ENCODE assay signal across 8 cellular contexts in genomic region chr19:47779524-47780214, GRCh38. TPM values are rescaled to one million over a fixed set of nuclear protein-coding genes. Genes with fewer than 3 reads are reported as not detected.
A peak's percentile ranks its signal among the peaks of the same experiment; 100 is the strongest.
DNase-seq lines count a peak whose midpoint lies in the region; ATAC-seq and TF ChIP-seq lines count a peak whose summit lies in the region.

No MANE protein-coding gene starts in this region.

- peak overlapping the region; percentile 95 for H3K4me3 Mint-ChIP-seq in stimulated activated memory B cell treated with anti-CD40 and anti-IgM and Interleukin-4, amounts not matched to agents 10 μg/mL and 1 μg/mL and 100 μg/mL, for 72 hours

- no peaks in the 10 kb centered on the region for H3K27me3 Mint-ChIP-seq in stimulated activated memory B cell treated with anti-CD40 and anti-IgM and Interleukin-4, amounts not matched to agents 10 μg/mL and 1 μg/mL and 100 μg/mL, for 72 hours

- no peak for ATAC-seq in stimulated activated memory B cell treated with anti-CD40 and anti-IgM and Interleukin-4, amounts not matched to agents 10 μg/mL and 1 μg/mL and 100 μg/mL, for 72 hours
- no peak for ATAC-seq in activated CD4-positive, CD25-positive, alpha-beta regulatory T cell treated with anti-CD3 and anti-CD28 coated beads, Interleukin-2, amount 50 U/mL, for 24 hours

- H3K27ac Mint-ChIP-seq in stimulated activated memory B cell treated with anti-CD40 and anti-IgM and Interleukin-4, amounts not matched to agents 10 μg/mL and 1 μg/mL and 100 μg/mL, for 72 hours, result peak overlapping the region; percentile 95

- H3K4me1 Mint-ChIP-seq in stimulated activated memory B cell treated with anti-CD40 and anti-IgM and Interleukin-4, amounts not matched to agents 10 μg/mL and 1 μg/mL and 100 μg/mL, for 72 hours, result peaks cover 35% of the 10 kb centered on the region

- intact Hi-C loops in ascending aorta (cut with DNase I), result loop anchor here (2.0 kb wide), 1 partner anchor 35 kb away; the partner anchor contains the start of gene NOP53

- H3K36me3 Mint-ChIP-seq in stimulated activated memory B cell treated with anti-CD40 and anti-IgM and Interleukin-4, amounts not matched to agents 10 μg/mL and 1 μg/mL and 100 μg/mL, for 72 hours, result peaks cover 32% of the 10 kb centered on the region

- peaks cover 33 to 39% of the 10 kb centered on the region in 2 donors for H3K36me3 ChIP-seq in ascending aorta
- peaks cover 45% of the 10 kb centered on the region for H3K36me3 ChIP-seq in iPS-20b (ENCODE audit: insufficient read depth, low read depth, low read length)

- peak overlapping the region; percentile 97 to 98 for H3K27ac ChIP-seq in ascending aorta
- H3K27ac ChIP-seq in iPS-20b (ENCODE audit: low read length), result no peak overlapping the region

- H3K9ac ChIP-seq in iPS-20b (ENCODE audit: low read depth, low read length), result peak overlapping the region; percentile 94; the same call in 1 of the 2 replicates

- H3K4me1 ChIP-seq in ascending aorta, result peaks cover 18 to 30% of the 10 kb centered on the region in 2 donors
- no peaks in the 10 kb centered on the region for H3K4me1 ChIP-seq in iPS-20b (ENCODE audit: insufficient read depth, low read length)

- DNase-seq in HFF-Myc (ENCODE audit: extremely low read depth, low read depth) (no peak), ascending aorta (ENCODE audit: low spot score in 2 of 2) (peak; percentile 45 to 84), NCI-H345 (lab: John Stamatoyannopoulos, UW) (no peak), HT-29 (ENCODE audit: low spot score) (no peak)
- DNase-seq in stimulated activated CD4-positive, alpha-beta T cell treated with anti-CD3 and anti-CD28 coated beads, Interleukin-1b, Interleukin-23, amount 100 ng/mL, for 48 hours, result no peak

- H3K4me3 ChIP-seq in HFF-Myc (replicated peaks; ENCODE audit: low read depth, low read length) (peak overlapping the region; percentile 89), ascending aorta (peak overlapping the region; percentile 81 to 94), iPS-20b (ENCODE audit: low read length) (peak overlapping the region; percentile 90)

- H3K9me3 Mint-ChIP-seq in stimulated activated memory B cell treated with anti-CD40 and anti-IgM and Interleukin-4, amounts not matched to agents 10 μg/mL and 1 μg/mL and 100 μg/mL, for 72 hours, result no peaks in the 10 kb centered on the region

- H3K9me3 ChIP-seq in ascending aorta (no peaks in the 10 kb centered on the region), iPS-20b (ENCODE audit: insufficient read depth, low read depth, low read length) (no peaks in the 10 kb centered on the region)

- no peak for TF ChIP-seq CTCF in HFF-Myc (IDR thresholded peaks at IDR 0.05; ENCODE audit: low read depth, low read length, missing control alignments)
- no peak for TF ChIP-seq CTCF in ascending aorta (IDR thresholded peaks at IDR 0.05)

- H3K27me3 ChIP-seq in ascending aorta (no peaks in the 10 kb centered on the region), iPS-20b (ENCODE audit: insufficient read depth, low read length) (no peaks in the 10 kb centered on the region)

RNA-seq across cellular contexts. Expression of gene SELENOW, which starts 1.2 kb away (rescaled TPM):
- 771 TPM for total RNA-seq in ascending aorta
- 492 and 534 TPM in 2 replicates for total RNA-seq in HT-29 (2014; rRNA removed; shearing (Covaris generic))

RNA-seq across cellular contexts. Expression of gene TPRX1, which starts 24.7 kb away (rescaled TPM):
- total RNA-seq in ascending aorta, result not detected
- total RNA-seq in HT-29 (2014; rRNA removed; shearing (Covaris generic)), result not detected in 2 replicates

RNA-seq across cellular contexts. Expression of gene NOP53, which starts 34.3 kb away (rescaled TPM):
- total RNA-seq in ascending aorta, result 385 TPM
- total RNA-seq in HT-29 (2014; rRNA removed; shearing (Covaris generic)), result 300 and 310 TPM in 2 replicates

RNA-seq across cellular contexts. Expression of gene CRX, which starts 42.1 kb away (rescaled TPM):
- total RNA-seq in ascending aorta, result not detected
- total RNA-seq in HT-29 (2014; rRNA removed; shearing (Covaris generic)), result not detected in 2 replicates

Comparison
In these comparisons a context has a peak if more than half of its experiments do, and no peak if none do; other contexts are left out.
1. DNase-seq: peak in ascending aorta (2 of 2); none in HFF-Myc (single experiment), stimulated activated CD4-positive, alpha-beta T cell treated with anti-CD3 and anti-CD28 coated beads, Interleukin-1b, Interleukin-23, amount 100 ng/mL, for 48 hours (single experiment), NCI-H345 (single experiment) and HT-29 (single experiment).
2. Peak in every context shown above with its lines, with median percentiles within 50 percentile points of each other: H3K4me3 ChIP-seq.